19 cellular contexts compared by ENCODE assay signal in genomic region chr4:68062501-68062900, GRCh38.
"Had no signal": no experiment of that assay in that cellular context is flagged by ENCODE, and none has a peak within 500 bp of the region (broad histone marks: within the 10 kb centered on the region; RNA-seq: fewer than 3 reads in every experiment).

No MANE protein-coding gene starts in this region.

- H3K4me3 ChIP-seq: adrenal gland, cardiac muscle cell, esophagus muscularis mucosa, psoas muscle, right lobe of liver, smooth muscle cell, suprapubic skin, upper lobe of left lung had no signal

- H3K27ac ChIP-seq: adrenal gland, cardiac muscle cell, esophagus muscularis mucosa, psoas muscle, right lobe of liver, suprapubic skin, upper lobe of left lung had no signal

- H3K4me2 ChIP-seq: smooth muscle cell had no signal

- H3K4me3 Mint-ChIP-seq: activated naive CD4-positive, alpha-beta T cell treated with anti-CD3 and anti-CD28 coated beads, Interleukin-2, amount 50 U/mL, for 24 hours; nephron progenitor cell had no signal

- H3K9me3 Mint-ChIP-seq: activated naive CD4-positive, alpha-beta T cell treated with anti-CD3 and anti-CD28 coated beads, Interleukin-2, amount 50 U/mL, for 24 hours; nephron progenitor cell had no signal

- H3K4me1 ChIP-seq: adrenal gland, esophagus muscularis mucosa, psoas muscle, right lobe of liver, suprapubic skin, upper lobe of left lung had no signal

- DNase-seq: activated CD4-positive, alpha-beta T cell treated with anti-CD3 and anti-CD28 coated beads for 1 hour; activated CD4-positive, alpha-beta T cell treated with anti-CD3 and anti-CD28 coated beads, Interleukin-2, amount 50 U/mL, for 48 hours; activated effector memory CD4-positive, alpha-beta T cell treated with anti-CD3 and anti-CD28 coated beads, Interleukin-2, amount 50 U/mL, for 16 hours; adrenal gland; kidney glomerular epithelial cell; nephron progenitor cell; psoas muscle; right lobe of liver; stimulated activated CD4-positive, alpha-beta T cell treated with anti-CD3 and anti-CD28 coated beads, Interleukin-4, amount 100 ng/mL, for 4 hours; stimulated activated CD8-positive, alpha-beta memory T cell treated with anti-CD3 and anti-CD28 coated beads, Interleukin-4, amount 100 ng/mL, for 48 hours; stimulated activated naive CD4-positive, alpha-beta T cell treated with Interleukin-2 at 50 U/mL for 16 hours; T-helper 1 cell; T1000; upper lobe of left lung had no signal

- H3K27me3 ChIP-seq: adrenal gland, cardiac muscle cell, esophagus muscularis mucosa, right lobe of liver, suprapubic skin, upper lobe of left lung had no signal

- H3K4me1 Mint-ChIP-seq: activated naive CD4-positive, alpha-beta T cell treated with anti-CD3 and anti-CD28 coated beads, Interleukin-2, amount 50 U/mL, for 24 hours; nephron progenitor cell had no signal

- H3K27ac Mint-ChIP-seq: activated naive CD4-positive, alpha-beta T cell treated with anti-CD3 and anti-CD28 coated beads, Interleukin-2, amount 50 U/mL, for 24 hours; nephron progenitor cell had no signal

- H3K9me3 ChIP-seq: adrenal gland, esophagus muscularis mucosa, psoas muscle, right lobe of liver, suprapubic skin, upper lobe of left lung had no signal

- ATAC-seq: psoas muscle, right lobe of liver had no signal

- H3K36me3 ChIP-seq: adrenal gland, cardiac muscle cell, esophagus muscularis mucosa, right lobe of liver, suprapubic skin, upper lobe of left lung had no signal

- H3K36me3 Mint-ChIP-seq: activated naive CD4-positive, alpha-beta T cell treated with anti-CD3 and anti-CD28 coated beads, Interleukin-2, amount 50 U/mL, for 24 hours had no signal
